Comparison of ENCODE assay signal across 9 cellular contexts in the genomic region with DNA sequence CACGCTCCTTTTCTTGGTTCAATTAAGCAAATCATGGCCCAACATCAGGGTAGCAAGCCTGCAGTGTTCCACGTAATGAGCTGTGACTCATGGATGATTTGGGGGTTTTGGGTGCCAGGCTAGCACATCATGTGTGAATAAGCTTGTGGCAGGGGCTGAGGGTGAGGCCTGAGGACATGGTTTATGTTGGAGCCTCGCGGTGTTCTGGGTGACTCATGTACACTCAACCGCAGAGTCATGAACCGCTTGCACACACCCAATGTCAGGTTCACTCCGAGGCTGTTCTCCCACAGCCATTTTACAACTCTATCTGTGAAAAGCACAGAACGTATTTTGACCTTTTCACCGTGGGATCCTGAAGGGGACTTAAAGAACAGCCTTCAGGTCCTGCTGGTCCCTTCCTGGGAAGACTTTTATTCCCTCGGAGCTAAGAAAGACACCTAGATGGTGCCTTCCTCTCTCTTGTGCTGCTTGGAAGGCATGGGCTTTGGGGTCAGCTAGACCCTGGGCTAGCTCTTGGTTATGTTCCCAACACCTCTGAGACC.
DNase-seq lines count a peak whose midpoint lies in the region; ATAC-seq and TF ChIP-seq lines count a peak whose summit lies in the region.
"Had no signal": no experiment of that assay in that cellular context is flagged by ENCODE, and none has a peak within 500 bp of the region (broad histone marks: within the 10 kb centered on the region; RNA-seq: fewer than 3 reads in every experiment).

No MANE protein-coding gene starts in this region.

- H3K27me3 ChIP-seq in left ventricle myocardium inferior (ENCODE audit: low read depth) (no peaks in the 10 kb centered on the region), subcutaneous abdominal adipose tissue (ENCODE audit: control insufficient read depth in 5 of 5, insufficient read depth in 4 of 5, low read length in 5 of 5) (no peaks in the 10 kb centered on the region), neural progenitor cell (no peaks in the 10 kb centered on the region)

- no peak overlapping the region for H3K27ac ChIP-seq in left ventricle myocardium inferior (replicated peaks)
- peak overlapping the region; percentile 40 for H3K27ac ChIP-seq in subcutaneous abdominal adipose tissue (ENCODE audit: low read depth, low read length)
- H3K27ac ChIP-seq in neural progenitor cell: no peak overlapping the region

- H3K4me3 ChIP-seq in left ventricle myocardium inferior (no peak overlapping the region), subcutaneous abdominal adipose tissue (ENCODE audit: low read depth in 1 of 5, low read length in 5 of 5) (no peak overlapping the region), neural progenitor cell (no peak overlapping the region)

- ATAC-seq in Right ventricle myocardium inferior: peak; percentile 26
- ATAC-seq in GM21529 (IDR thresholded peaks at IDR 0.05; ENCODE audit: unreplicated experiment): no peak

- no peaks in the 10 kb centered on the region for H3K9me3 Mint-ChIP-seq in neural progenitor cell

- H3F3A ChIP-seq in neural progenitor cell (ENCODE audit: low read depth): no peaks in the 10 kb centered on the region

- no peaks in the 10 kb centered on the region for H3K4me1 ChIP-seq in left ventricle myocardium inferior
- H3K4me1 ChIP-seq in subcutaneous abdominal adipose tissue (ENCODE audit: control insufficient read depth in 5 of 5, insufficient read depth in 5 of 5, low read length in 5 of 5): peaks cover 0 to 12% (median 0%) of the 10 kb centered on the region in 5 donors
- H3K4me1 ChIP-seq in neural progenitor cell: peaks cover 12% of the 10 kb centered on the region

- no peak overlapping the region for H3K4me3 Mint-ChIP-seq in neural progenitor cell

- no peak overlapping the region for H2AFZ ChIP-seq in neural progenitor cell (replicated peaks)

- H3K9ac ChIP-seq in subcutaneous abdominal adipose tissue (ENCODE audit: low read length in 5 of 5) (peak overlapping the region in 1 of 5 donors; percentile 32), neural progenitor cell (no peak overlapping the region)

- no peak overlapping the region for H3K4me2 ChIP-seq in neural progenitor cell

- intact Hi-C loops in Right ventricle myocardium inferior (cut with DNase I): no loop called here
- intact Hi-C loops in left ventricle myocardium inferior (cut with micrococcal nuclease): no loop called here

- no peaks in the 10 kb centered on the region for H3K27me3 Mint-ChIP-seq in neural progenitor cell (ENCODE audit: insufficient read depth, low read depth)

- H3K36me3 ChIP-seq in left ventricle myocardium inferior: no peaks in the 10 kb centered on the region
- no peaks in the 10 kb centered on the region for H3K36me3 ChIP-seq in subcutaneous abdominal adipose tissue (ENCODE audit: control insufficient read depth in 5 of 5, insufficient read depth in 5 of 5, low read length in 5 of 5)
- H3K36me3 ChIP-seq in neural progenitor cell: no peaks in the 10 kb centered on the region

- peaks cover 10% of the 10 kb centered on the region for H3K4me1 Mint-ChIP-seq in neural progenitor cell

- no peak for TF ChIP-seq CTCF in left ventricle myocardium inferior (IDR thresholded peaks at IDR 0.05; ENCODE audit: borderline replicate concordance)
- no peak for TF ChIP-seq CTCF in neural progenitor cell (IDR thresholded peaks at IDR 0.05)

- DNase-seq in Right ventricle myocardium inferior (ENCODE audit: missing footprints): no peak
- no peak for DNase-seq in left ventricle myocardium inferior
- DNase-seq in activated T-cell treated with anti-CD3 and anti-CD28 coated beads for 1 hour (ENCODE audit: low read depth): peak; percentile 1
- peak; percentile 54 for DNase-seq in islet precursor cell
- DNase-seq in neural progenitor cell (ENCODE audit: low spot score): no peak
- DNase-seq in iPS-NIHi7 (ENCODE audit: extremely low spot score): no peak
- DNase-seq: DND-41 had no signal

- H3K79me2 ChIP-seq in neural progenitor cell (ENCODE audit: low read depth): no peaks in the 10 kb centered on the region

- H4K20me1 ChIP-seq in neural progenitor cell (ENCODE audit: low read depth): no peaks in the 10 kb centered on the region

- H3K9me3 ChIP-seq in left ventricle myocardium inferior (replicated peaks): no peaks in the 10 kb centered on the region
- H3K9me3 ChIP-seq in subcutaneous abdominal adipose tissue (ENCODE audit: control insufficient read depth in 5 of 5, low read length in 5 of 5): no peaks in the 10 kb centered on the region
- H3K9me3 ChIP-seq in neural progenitor cell (ENCODE audit: low read depth): no peaks in the 10 kb centered on the region

- H3K36me3 Mint-ChIP-seq in neural progenitor cell: no peaks in the 10 kb centered on the region

- no peak overlapping the region for H3K27ac Mint-ChIP-seq in neural progenitor cell

Comparison
In these comparisons a context has a peak if more than half of its experiments do, and no peak if none do; other contexts are left out.
1. DNase-seq: peak in activated T-cell treated with anti-CD3 and anti-CD28 coated beads for 1 hour (single experiment) and islet precursor cell (single experiment); none in Right ventricle myocardium inferior (single experiment), left ventricle myocardium inferior (single experiment), neural progenitor cell (single experiment) and iPS-NIHi7 (single experiment).